Comparison of ENCODE assay signal across 1 cellular context in genomic region chr18:50819727-50820378, GRCh38.
A peak's percentile ranks its signal among the peaks of the same experiment; 100 is the strongest.
TF ChIP-seq lines count a peak whose summit lies in the region.

TSS of gene MRO (minus strand) at chr18:50820016. CDS start at chr18:50809400, 10,616 bp downstream.

TF ChIP-seq in HepG2, 621 proteins besides CTCF, POLR2A, EP300 and RAD21 (continued from another document and continues in another):
- peak; percentile 78 for TF ChIP-seq RXRB (CRISPR knock-in tag; IDR thresholded peaks at IDR 0.05; ENCODE audit: borderline replicate concordance)
- TF ChIP-seq KDM2A (CRISPR knock-in tag; IDR thresholded peaks at IDR 0.05; ENCODE audit: borderline replicate concordance, low read depth), result peak; percentile 79; the same call in 1 of the 2 replicates
- TF ChIP-seq IRF2 (CRISPR knock-in tag; IDR thresholded peaks at IDR 0.05), result peak; percentile 63; the same call in 1 of the 2 replicates
- 0 out of 2 replicates have a peak, but pooled peaks have one; percentile 30 for TF ChIP-seq MXD3 (CRISPR knock-in tag; IDR thresholded peaks at IDR 0.05)
- 0 out of 2 replicates have a peak, but pooled peaks have one; percentile 47 for TF ChIP-seq MYPOP (CRISPR knock-in tag; IDR thresholded peaks at IDR 0.05)
- peak; percentile 35; the same call in 1 of the 2 replicates for TF ChIP-seq GABPB1 (CRISPR knock-in tag; IDR thresholded peaks at IDR 0.05)
- no peak for TF ChIP-seq ZNF431 (CRISPR knock-in tag; IDR thresholded peaks at IDR 0.05; ENCODE audit: borderline replicate concordance, low read depth)
- TF ChIP-seq ISL2 (CRISPR knock-in tag; IDR thresholded peaks at IDR 0.05), result no peak
- TF ChIP-seq KMT2B (CRISPR knock-in tag; IDR thresholded peaks at IDR 0.05), result 0 out of 2 replicates have a peak, but pooled peaks have one; percentile 43
- TF ChIP-seq ZNF639 (CRISPR knock-in tag; conservative IDR thresholded peaks at IDR 0.05), result 0 out of 2 replicates have a peak, but pooled peaks have one; percentile 20
- no peak for TF ChIP-seq RNF219 (CRISPR knock-in tag; IDR thresholded peaks at IDR 0.05)
- peak; percentile 30; the same call in 1 of the 2 replicates for TF ChIP-seq ZBTB7B (CRISPR knock-in tag; IDR thresholded peaks at IDR 0.05)
- peak; percentile 27; the same call in 1 of the 2 replicates for TF ChIP-seq MED1 (CRISPR knock-in tag; IDR thresholded peaks at IDR 0.05)
- TF ChIP-seq CENPT (CRISPR knock-in tag; IDR thresholded peaks at IDR 0.05; ENCODE audit: low read depth), result no peak
- TF ChIP-seq ZNF136 (CRISPR knock-in tag; IDR thresholded peaks at IDR 0.05; ENCODE audit: low read depth), result 0 out of 2 replicates have a peak, but pooled peaks have one; percentile 70
- 0 out of 2 replicates have a peak, but pooled peaks have one; percentile 18 for TF ChIP-seq ZNF644 (CRISPR knock-in tag; IDR thresholded peaks at IDR 0.05; ENCODE audit: low read depth)
- TF ChIP-seq ZSCAN9 (CRISPR knock-in tag; IDR thresholded peaks at IDR 0.05; ENCODE audit: borderline replicate concordance), result 0 out of 2 replicates have a peak, but pooled peaks have one; percentile 25
- peak; percentile 71; the same call in 1 of the 2 replicates for TF ChIP-seq ZNF331 (CRISPR knock-in tag; IDR thresholded peaks at IDR 0.05)
- no peak; the same call in 1 of the 2 replicates for TF ChIP-seq ZMAT3 (CRISPR knock-in tag; conservative IDR thresholded peaks at IDR 0.05)
- TF ChIP-seq ZNF772 (CRISPR knock-in tag; IDR thresholded peaks at IDR 0.05), result 0 out of 2 replicates have a peak, but pooled peaks have one; percentile 53
- TF ChIP-seq TIGD3 (CRISPR knock-in tag; IDR thresholded peaks at IDR 0.05; ENCODE audit: borderline replicate concordance), result 0 out of 2 replicates have a peak, but pooled peaks have one; percentile 44
- no peak for TF ChIP-seq ZNF30 (CRISPR knock-in tag; IDR thresholded peaks at IDR 0.05)
- TF ChIP-seq STAG1 (CRISPR knock-in tag; IDR thresholded peaks at IDR 0.05), result peak; percentile 98
- TF ChIP-seq HMG20B (CRISPR knock-in tag; conservative IDR thresholded peaks at IDR 0.05), result 0 out of 2 replicates have a peak, but pooled peaks have one; percentile 27
- TF ChIP-seq NCOR1 (IDR thresholded peaks at IDR 0.05; ENCODE audit: borderline replicate concordance, low read length), result no peak
- TF ChIP-seq ZMYM2 (CRISPR knock-in tag; IDR thresholded peaks at IDR 0.05), result no peak
- TF ChIP-seq ZNF350 (CRISPR knock-in tag; IDR thresholded peaks at IDR 0.05; ENCODE audit: borderline replicate concordance, low read depth), result peak; percentile 52; the same call in 1 of the 2 replicates
- no peak for TF ChIP-seq EEA1 (CRISPR knock-in tag; IDR thresholded peaks at IDR 0.05; ENCODE audit: borderline replicate concordance)
- peak; percentile 72 for TF ChIP-seq SALL1 (CRISPR knock-in tag; IDR thresholded peaks at IDR 0.05)
- 0 out of 2 replicates have a peak, but pooled peaks have one; percentile 22 for TF ChIP-seq HNF1A (IDR thresholded peaks at IDR 0.05; ENCODE audit: low read depth)
- no peak for TF ChIP-seq HNF1A (CRISPR knock-in tag; IDR thresholded peaks at IDR 0.05; ENCODE audit: borderline replicate concordance)
- TF ChIP-seq NONO (IDR thresholded peaks at IDR 0.05), result no peak
- 0 out of 2 replicates have a peak, but pooled peaks have one; percentile 47 for TF ChIP-seq NONO (CRISPR knock-in tag; conservative IDR thresholded peaks at IDR 0.05)
- TF ChIP-seq ZNF770 (CRISPR knock-in tag; IDR thresholded peaks at IDR 0.05), result no peak
- 0 out of 2 replicates have a peak, but pooled peaks have one; percentile 25 for TF ChIP-seq GATAD2A (CRISPR knock-in tag; IDR thresholded peaks at IDR 0.05)
- peak; percentile 28; the same call in 1 of the 2 replicates for TF ChIP-seq ZNF564 (CRISPR knock-in tag; IDR thresholded peaks at IDR 0.05)
- peak; percentile 12; the same call in 1 of the 2 replicates for TF ChIP-seq HNF4G (IDR thresholded peaks at IDR 0.05; ENCODE audit: borderline replicate concordance, low read depth, low read length)
- TF ChIP-seq HNF4G (CRISPR knock-in tag; IDR thresholded peaks at IDR 0.05; ENCODE audit: borderline replicate concordance, low read depth), result no peak
- TF ChIP-seq ATAD3A (CRISPR knock-in tag; IDR thresholded peaks at IDR 0.05), result no peak
- peak; percentile 80; the same call in 1 of the 2 replicates for TF ChIP-seq CBX5 (CRISPR knock-in tag; IDR thresholded peaks at IDR 0.05; ENCODE audit: borderline replicate concordance)
- 0 out of 2 replicates have a peak, but pooled peaks have one; percentile 44 for TF ChIP-seq GATAD1 (CRISPR knock-in tag; IDR thresholded peaks at IDR 0.05)
- no peak for TF ChIP-seq PRDM10 (CRISPR knock-in tag; IDR thresholded peaks at IDR 0.05; ENCODE audit: low read depth)
- TF ChIP-seq HNF1B (CRISPR knock-in tag; IDR thresholded peaks at IDR 0.05), result peak; percentile 79; the same call in 1 of the 2 replicates
- no peak for TF ChIP-seq PTBP1 (IDR thresholded peaks at IDR 0.05; ENCODE audit: low read depth, low read length, poor library complexity, severe bottlenecking)
- 0 out of 2 replicates have a peak, but pooled peaks have one; percentile 24 for TF ChIP-seq ZNF598 (CRISPR knock-in tag; IDR thresholded peaks at IDR 0.05; ENCODE audit: borderline replicate concordance)
